Comparison of ENCODE assay signal across 2 cellular contexts in the genomic region with DNA sequence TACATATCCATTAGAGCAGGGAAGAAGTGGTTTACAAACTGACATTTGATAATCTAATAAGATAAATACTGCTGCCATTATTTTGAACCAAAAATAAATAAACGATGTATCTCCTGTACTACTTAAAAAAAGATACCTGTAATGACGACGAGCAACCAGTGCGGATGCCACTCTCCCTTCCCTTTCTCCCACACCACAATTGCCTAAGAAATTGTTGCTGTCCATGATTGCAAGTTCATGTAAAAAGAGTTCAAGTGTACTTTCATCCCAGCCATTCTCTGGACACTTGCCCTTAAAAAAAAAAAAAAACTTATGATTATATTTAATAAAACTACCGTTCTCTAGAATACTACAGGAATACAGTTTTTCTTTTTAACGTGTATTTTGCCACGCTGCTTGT.
TF ChIP-seq lines count a peak whose summit lies in the region.

No MANE protein-coding gene starts in this region.

TF ChIP-seq in SK-N-SH, 30 proteins besides CTCF, POLR2A, EP300 and RAD21 (continued from another document):
- TF ChIP-seq POLR2AphosphoS5 (IDR thresholded peaks at IDR 0.05; ENCODE audit: low read depth, low read length) = no peak

TF ChIP-seq in SK-N-SH treated with all-trans-retinoic acid at 6 μM for 48 hours, 23 proteins besides CTCF, POLR2A, EP300 and RAD21:
- TF ChIP-seq, protein P1, sequence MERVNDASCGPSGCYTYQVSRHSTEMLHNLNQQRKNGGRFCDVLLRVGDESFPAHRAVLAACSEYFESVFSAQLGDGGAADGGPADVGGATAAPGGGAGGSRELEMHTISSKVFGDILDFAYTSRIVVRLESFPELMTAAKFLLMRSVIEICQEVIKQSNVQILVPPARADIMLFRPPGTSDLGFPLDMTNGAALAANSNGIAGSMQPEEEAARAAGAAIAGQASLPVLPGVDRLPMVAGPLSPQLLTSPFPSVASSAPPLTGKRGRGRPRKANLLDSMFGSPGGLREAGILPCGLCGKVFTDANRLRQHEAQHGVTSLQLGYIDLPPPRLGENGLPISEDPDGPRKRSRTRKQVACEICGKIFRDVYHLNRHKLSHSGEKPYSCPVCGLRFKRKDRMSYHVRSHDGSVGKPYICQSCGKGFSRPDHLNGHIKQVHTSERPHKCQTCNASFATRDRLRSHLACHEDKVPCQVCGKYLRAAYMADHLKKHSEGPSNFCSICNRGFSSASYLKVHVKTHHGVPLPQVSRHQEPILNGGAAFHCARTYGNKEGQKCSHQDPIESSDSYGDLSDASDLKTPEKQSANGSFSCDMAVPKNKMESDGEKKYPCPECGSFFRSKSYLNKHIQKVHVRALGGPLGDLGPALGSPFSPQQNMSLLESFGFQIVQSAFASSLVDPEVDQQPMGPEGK (CRISPR knock-in tag; IDR thresholded peaks at IDR 0.05; ENCODE audit: borderline replicate concordance) = no peak
- no peak for TF ChIP-seq ZNF70 (CRISPR knock-in tag; IDR thresholded peaks at IDR 0.05)
- no peak for TF ChIP-seq ZC3H10 (CRISPR knock-in tag; IDR thresholded peaks at IDR 0.05)
